1 cellular context compared by ENCODE assay signal in the genomic region with DNA sequence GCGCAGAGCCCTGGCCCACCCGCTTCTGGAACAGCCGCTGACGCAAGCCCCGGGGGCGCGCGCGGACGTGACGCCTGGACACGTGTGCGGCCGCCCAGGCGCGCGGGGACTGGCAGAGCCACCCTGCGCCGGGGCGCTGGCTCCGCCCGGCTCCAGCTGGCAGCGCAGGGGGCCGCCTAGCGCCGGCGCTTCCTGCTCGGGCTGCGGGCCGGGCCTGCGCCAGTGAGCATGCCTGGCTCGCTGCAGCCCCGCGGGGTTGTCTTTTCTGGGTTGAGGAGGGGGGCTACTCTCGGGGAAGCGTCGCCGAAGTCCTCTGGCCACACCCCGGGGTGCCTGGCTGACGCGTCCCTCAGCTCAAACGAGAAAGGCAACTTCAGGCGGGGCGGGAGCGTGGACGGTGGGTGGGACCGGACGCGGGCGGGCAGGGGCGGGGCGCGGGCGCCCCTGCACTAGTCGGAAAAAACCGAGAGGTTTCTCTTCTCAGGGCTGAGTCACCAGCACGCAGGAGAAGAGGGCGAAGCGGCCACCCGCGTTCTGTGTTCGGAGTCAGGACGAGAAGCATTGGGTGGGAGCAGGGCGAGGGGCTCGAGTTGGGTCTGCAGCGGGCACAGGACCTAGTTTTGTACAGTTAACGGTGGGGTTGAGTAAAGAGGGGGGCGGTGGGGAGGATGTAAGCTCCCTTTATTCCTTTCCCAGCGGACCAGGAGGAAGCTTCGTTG.
TF ChIP-seq lines count a peak whose summit lies in the region.

A gene with protein sequence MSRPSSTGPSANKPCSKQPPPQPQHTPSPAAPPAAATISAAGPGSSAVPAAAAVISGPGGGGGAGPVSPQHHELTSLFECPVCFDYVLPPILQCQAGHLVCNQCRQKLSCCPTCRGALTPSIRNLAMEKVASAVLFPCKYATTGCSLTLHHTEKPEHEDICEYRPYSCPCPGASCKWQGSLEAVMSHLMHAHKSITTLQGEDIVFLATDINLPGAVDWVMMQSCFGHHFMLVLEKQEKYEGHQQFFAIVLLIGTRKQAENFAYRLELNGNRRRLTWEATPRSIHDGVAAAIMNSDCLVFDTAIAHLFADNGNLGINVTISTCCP (minus strand): TSS at position 48 of the 719 bp plus-strand sequence. CDS start 320 bp downstream, outside the sequence.

TF ChIP-seq in HEK293, 187 proteins besides CTCF, POLR2A, EP300 and RAD21 (continued from another document and continues in another):
- TF ChIP-seq, protein P1, sequence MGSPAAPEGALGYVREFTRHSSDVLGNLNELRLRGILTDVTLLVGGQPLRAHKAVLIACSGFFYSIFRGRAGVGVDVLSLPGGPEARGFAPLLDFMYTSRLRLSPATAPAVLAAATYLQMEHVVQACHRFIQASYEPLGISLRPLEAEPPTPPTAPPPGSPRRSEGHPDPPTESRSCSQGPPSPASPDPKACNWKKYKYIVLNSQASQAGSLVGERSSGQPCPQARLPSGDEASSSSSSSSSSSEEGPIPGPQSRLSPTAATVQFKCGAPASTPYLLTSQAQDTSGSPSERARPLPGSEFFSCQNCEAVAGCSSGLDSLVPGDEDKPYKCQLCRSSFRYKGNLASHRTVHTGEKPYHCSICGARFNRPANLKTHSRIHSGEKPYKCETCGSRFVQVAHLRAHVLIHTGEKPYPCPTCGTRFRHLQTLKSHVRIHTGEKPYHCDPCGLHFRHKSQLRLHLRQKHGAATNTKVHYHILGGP (tag by site-specific recombination; IDR thresholded peaks at IDR 0.05): no peak
- TF ChIP-seq ZNF184 (tag by site-specific recombination; IDR thresholded peaks at IDR 0.05): no peak
- no peak for TF ChIP-seq ZNF121 (tag by site-specific recombination; IDR thresholded peaks at IDR 0.05)
- TF ChIP-seq MEIS1 (CRISPR knock-in tag; IDR thresholded peaks at IDR 0.05; ENCODE audit: borderline replicate concordance): no peak
- TF ChIP-seq ZNF214 (tag by site-specific recombination; IDR thresholded peaks at IDR 0.05; ENCODE audit: borderline replicate concordance): no peak
- TF ChIP-seq KLF16 (tag by site-specific recombination; IDR thresholded peaks at IDR 0.05): peak; percentile 38; the same call in 1 of the 2 replicates
- TF ChIP-seq, protein P2, sequence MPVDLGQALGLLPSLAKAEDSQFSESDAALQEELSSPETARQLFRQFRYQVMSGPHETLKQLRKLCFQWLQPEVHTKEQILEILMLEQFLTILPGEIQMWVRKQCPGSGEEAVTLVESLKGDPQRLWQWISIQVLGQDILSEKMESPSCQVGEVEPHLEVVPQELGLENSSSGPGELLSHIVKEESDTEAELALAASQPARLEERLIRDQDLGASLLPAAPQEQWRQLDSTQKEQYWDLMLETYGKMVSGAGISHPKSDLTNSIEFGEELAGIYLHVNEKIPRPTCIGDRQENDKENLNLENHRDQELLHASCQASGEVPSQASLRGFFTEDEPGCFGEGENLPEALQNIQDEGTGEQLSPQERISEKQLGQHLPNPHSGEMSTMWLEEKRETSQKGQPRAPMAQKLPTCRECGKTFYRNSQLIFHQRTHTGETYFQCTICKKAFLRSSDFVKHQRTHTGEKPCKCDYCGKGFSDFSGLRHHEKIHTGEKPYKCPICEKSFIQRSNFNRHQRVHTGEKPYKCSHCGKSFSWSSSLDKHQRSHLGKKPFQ (tag by site-specific recombination; IDR thresholded peaks at IDR 0.05): no peak
- TF ChIP-seq ZNF239 (tag by site-specific recombination; IDR thresholded peaks at IDR 0.05): no peak
- TF ChIP-seq ZNF2 (tag by site-specific recombination; IDR thresholded peaks at IDR 0.05): no peak
- TF ChIP-seq ZNF19 (tag by site-specific recombination; IDR thresholded peaks at IDR 0.05; ENCODE audit: low read depth): no peak
- TF ChIP-seq ZBTB20 (tag by site-specific recombination; IDR thresholded peaks at IDR 0.05): peak; percentile 37; the same call in 1 of the 2 replicates
- TF ChIP-seq ZFP69B (tag by site-specific recombination; IDR thresholded peaks at IDR 0.05): no peak
- no peak for TF ChIP-seq ZNF670 (tag by site-specific recombination; IDR thresholded peaks at IDR 0.05; ENCODE audit: low read depth)
- peak; percentile 89; the same call in 1 of the 2 replicates for TF ChIP-seq ZNF768 (tag by site-specific recombination; IDR thresholded peaks at IDR 0.05)
- no peak for TF ChIP-seq ZNF155 (tag by site-specific recombination; IDR thresholded peaks at IDR 0.05)
- no peak for TF ChIP-seq ZBTB48 (tag by site-specific recombination; IDR thresholded peaks at IDR 0.05)
- no peak for TF ChIP-seq GLI4 (tag by site-specific recombination; IDR thresholded peaks at IDR 0.05)
- TF ChIP-seq ZNF10 (tag by site-specific recombination; IDR thresholded peaks at IDR 0.05): no peak
- no peak for TF ChIP-seq ZNF624 (tag by site-specific recombination; IDR thresholded peaks at IDR 0.05)
- no peak for TF ChIP-seq ZSCAN23 (tag by site-specific recombination; IDR thresholded peaks at IDR 0.05)
- peak; percentile 81; the same call in 1 of the 2 replicates for TF ChIP-seq KLF9 (tag by site-specific recombination; IDR thresholded peaks at IDR 0.05; ENCODE audit: low read depth)
- TF ChIP-seq TRIM28 (IDR thresholded peaks at IDR 0.05; ENCODE audit: borderline replicate concordance, low read length): no peak
- TF ChIP-seq, protein P3, sequence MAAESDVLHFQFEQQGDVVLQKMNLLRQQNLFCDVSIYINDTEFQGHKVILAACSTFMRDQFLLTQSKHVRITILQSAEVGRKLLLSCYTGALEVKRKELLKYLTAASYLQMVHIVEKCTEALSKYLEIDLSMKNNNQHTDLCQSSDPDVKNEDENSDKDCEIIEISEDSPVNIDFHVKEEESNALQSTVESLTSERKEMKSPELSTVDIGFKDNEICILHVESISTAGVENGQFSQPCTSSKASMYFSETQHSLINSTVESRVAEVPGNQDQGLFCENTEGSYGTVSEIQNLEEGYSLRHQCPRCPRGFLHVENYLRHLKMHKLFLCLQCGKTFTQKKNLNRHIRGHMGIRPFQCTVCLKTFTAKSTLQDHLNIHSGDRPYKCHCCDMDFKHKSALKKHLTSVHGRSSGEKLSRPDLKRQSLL (tag by site-specific recombination; IDR thresholded peaks at IDR 0.05): no peak
- TF ChIP-seq ZNF157 (tag by site-specific recombination; IDR thresholded peaks at IDR 0.05): no peak
- peak; percentile 29; the same call in 1 of the 2 replicates for TF ChIP-seq ZNF24 (tag by site-specific recombination; IDR thresholded peaks at IDR 0.05)
- TF ChIP-seq SP3 (tag by site-specific recombination; IDR thresholded peaks at IDR 0.05): peak; percentile 74
- TF ChIP-seq KLF8 (tag by site-specific recombination; IDR thresholded peaks at IDR 0.05): peak; percentile 78
- TF ChIP-seq, protein P4, sequence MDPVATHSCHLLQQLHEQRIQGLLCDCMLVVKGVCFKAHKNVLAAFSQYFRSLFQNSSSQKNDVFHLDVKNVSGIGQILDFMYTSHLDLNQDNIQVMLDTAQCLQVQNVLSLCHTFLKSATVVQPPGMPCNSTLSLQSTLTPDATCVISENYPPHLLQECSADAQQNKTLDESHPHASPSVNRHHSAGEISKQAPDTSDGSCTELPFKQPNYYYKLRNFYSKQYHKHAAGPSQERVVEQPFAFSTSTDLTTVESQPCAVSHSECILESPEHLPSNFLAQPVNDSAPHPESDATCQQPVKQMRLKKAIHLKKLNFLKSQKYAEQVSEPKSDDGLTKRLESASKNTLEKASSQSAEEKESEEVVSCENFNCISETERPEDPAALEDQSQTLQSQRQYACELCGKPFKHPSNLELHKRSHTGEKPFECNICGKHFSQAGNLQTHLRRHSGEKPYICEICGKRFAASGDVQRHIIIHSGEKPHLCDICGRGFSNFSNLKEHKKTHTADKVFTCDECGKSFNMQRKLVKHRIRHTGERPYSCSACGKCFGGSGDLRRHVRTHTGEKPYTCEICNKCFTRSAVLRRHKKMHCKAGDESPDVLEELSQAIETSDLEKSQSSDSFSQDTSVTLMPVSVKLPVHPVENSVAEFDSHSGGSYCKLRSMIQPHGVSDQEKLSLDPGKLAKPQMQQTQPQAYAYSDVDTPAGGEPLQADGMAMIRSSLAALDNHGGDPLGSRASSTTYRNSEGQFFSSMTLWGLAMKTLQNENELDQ (tag by site-specific recombination; IDR thresholded peaks at IDR 0.05; ENCODE audit: low read depth): no peak
- TF ChIP-seq ZNF664 (tag by site-specific recombination; IDR thresholded peaks at IDR 0.05): no peak
- no peak for TF ChIP-seq ZNF529 (tag by site-specific recombination; IDR thresholded peaks at IDR 0.05; ENCODE audit: insufficient replicate concordance)
- TF ChIP-seq ZNF394 (tag by site-specific recombination; IDR thresholded peaks at IDR 0.05; ENCODE audit: borderline replicate concordance): peak; percentile 26; the same call in 1 of the 2 replicates
- TF ChIP-seq, protein P5, sequence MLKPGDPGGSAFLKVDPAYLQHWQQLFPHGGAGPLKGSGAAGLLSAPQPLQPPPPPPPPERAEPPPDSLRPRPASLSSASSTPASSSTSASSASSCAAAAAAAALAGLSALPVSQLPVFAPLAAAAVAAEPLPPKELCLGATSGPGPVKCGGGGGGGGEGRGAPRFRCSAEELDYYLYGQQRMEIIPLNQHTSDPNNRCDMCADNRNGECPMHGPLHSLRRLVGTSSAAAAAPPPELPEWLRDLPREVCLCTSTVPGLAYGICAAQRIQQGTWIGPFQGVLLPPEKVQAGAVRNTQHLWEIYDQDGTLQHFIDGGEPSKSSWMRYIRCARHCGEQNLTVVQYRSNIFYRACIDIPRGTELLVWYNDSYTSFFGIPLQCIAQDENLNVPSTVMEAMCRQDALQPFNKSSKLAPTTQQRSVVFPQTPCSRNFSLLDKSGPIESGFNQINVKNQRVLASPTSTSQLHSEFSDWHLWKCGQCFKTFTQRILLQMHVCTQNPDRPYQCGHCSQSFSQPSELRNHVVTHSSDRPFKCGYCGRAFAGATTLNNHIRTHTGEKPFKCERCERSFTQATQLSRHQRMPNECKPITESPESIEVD (tag by site-specific recombination; IDR thresholded peaks at IDR 0.05): no peak
- TF ChIP-seq ZNF433 (tag by site-specific recombination; IDR thresholded peaks at IDR 0.05; ENCODE audit: low read depth): no peak
- no peak for TF ChIP-seq ZNF548 (tag by site-specific recombination; IDR thresholded peaks at IDR 0.05)
- 0 out of 2 replicates have a peak, but pooled peaks have one; percentile 41 for TF ChIP-seq ZSCAN30 (tag by site-specific recombination; IDR thresholded peaks at IDR 0.05)
- TF ChIP-seq ZNF112 (tag by site-specific recombination; IDR thresholded peaks at IDR 0.05): no peak
- TF ChIP-seq ZNF211 (tag by site-specific recombination; IDR thresholded peaks at IDR 0.05; ENCODE audit: low read depth): no peak
- TF ChIP-seq ZBTB44 (tag by site-specific recombination; IDR thresholded peaks at IDR 0.05): peak; percentile 69; the same call in 1 of the 2 replicates
- peak; percentile 77; the same call in 1 of the 2 replicates for TF ChIP-seq ZFP37 (tag by site-specific recombination; IDR thresholded peaks at IDR 0.05)
- TF ChIP-seq ZNF341 (tag by site-specific recombination; IDR thresholded peaks at IDR 0.05; ENCODE audit: low read depth): peak; percentile 91
- no peak for TF ChIP-seq ZNF132 (tag by site-specific recombination; IDR thresholded peaks at IDR 0.05; ENCODE audit: borderline replicate concordance)
- TF ChIP-seq ZNF707 (tag by site-specific recombination; IDR thresholded peaks at IDR 0.05): no peak
- no peak for TF ChIP-seq ELK4 (IDR thresholded peaks at IDR 0.05; ENCODE audit: borderline replicate concordance, low read depth, low read length)
- TF ChIP-seq ZNF174 (tag by site-specific recombination; IDR thresholded peaks at IDR 0.05): no peak
- TF ChIP-seq, protein P6, sequence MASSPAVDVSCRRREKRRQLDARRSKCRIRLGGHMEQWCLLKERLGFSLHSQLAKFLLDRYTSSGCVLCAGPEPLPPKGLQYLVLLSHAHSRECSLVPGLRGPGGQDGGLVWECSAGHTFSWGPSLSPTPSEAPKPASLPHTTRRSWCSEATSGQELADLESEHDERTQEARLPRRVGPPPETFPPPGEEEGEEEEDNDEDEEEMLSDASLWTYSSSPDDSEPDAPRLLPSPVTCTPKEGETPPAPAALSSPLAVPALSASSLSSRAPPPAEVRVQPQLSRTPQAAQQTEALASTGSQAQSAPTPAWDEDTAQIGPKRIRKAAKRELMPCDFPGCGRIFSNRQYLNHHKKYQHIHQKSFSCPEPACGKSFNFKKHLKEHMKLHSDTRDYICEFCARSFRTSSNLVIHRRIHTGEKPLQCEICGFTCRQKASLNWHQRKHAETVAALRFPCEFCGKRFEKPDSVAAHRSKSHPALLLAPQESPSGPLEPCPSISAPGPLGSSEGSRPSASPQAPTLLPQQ (tag by site-specific recombination; IDR thresholded peaks at IDR 0.05): 0 out of 2 replicates have a peak, but pooled peaks have one; percentile 24
- TF ChIP-seq ZNF248 (tag by site-specific recombination; IDR thresholded peaks at IDR 0.05): no peak
- no peak for TF ChIP-seq ZNF404 (tag by site-specific recombination; IDR thresholded peaks at IDR 0.05)
- no peak for TF ChIP-seq ZNF292 (tag by site-specific recombination; IDR thresholded peaks at IDR 0.05; ENCODE audit: borderline replicate concordance, low read depth)
- TF ChIP-seq ZNF23 (tag by site-specific recombination; IDR thresholded peaks at IDR 0.05; ENCODE audit: borderline replicate concordance): no peak
